In the genomic region with DNA sequence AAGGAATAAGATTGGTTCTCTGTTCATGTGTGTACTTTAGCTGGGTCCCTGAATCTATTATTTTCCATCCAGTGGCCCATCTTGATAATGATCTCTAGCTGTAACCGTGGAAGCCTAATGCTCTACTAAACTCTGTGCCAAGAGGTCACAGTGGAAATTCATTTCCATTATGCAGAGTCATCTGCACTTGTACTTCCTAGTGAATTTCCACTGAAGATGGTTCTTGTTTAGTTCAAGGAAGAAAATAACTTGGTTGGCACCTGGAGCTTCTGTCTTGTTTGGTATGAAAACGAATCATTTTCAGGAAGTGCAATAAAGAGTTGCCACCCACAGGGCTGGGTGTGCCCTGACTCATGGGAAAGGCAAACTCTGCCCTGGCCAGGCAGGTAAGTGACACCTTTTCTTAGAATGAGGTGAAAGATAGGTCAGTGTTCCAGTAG, we compare ENCODE assay signal across 1 cellular context.
TF ChIP-seq lines count a peak whose summit lies in the region.

No MANE protein-coding gene starts in this region.

TF ChIP-seq in SK-N-SH treated with all-trans-retinoic acid at 6 μM for 48 hours, 23 proteins besides CTCF, POLR2A, EP300 and RAD21 (continued from another document):
- TF ChIP-seq, protein P1, sequence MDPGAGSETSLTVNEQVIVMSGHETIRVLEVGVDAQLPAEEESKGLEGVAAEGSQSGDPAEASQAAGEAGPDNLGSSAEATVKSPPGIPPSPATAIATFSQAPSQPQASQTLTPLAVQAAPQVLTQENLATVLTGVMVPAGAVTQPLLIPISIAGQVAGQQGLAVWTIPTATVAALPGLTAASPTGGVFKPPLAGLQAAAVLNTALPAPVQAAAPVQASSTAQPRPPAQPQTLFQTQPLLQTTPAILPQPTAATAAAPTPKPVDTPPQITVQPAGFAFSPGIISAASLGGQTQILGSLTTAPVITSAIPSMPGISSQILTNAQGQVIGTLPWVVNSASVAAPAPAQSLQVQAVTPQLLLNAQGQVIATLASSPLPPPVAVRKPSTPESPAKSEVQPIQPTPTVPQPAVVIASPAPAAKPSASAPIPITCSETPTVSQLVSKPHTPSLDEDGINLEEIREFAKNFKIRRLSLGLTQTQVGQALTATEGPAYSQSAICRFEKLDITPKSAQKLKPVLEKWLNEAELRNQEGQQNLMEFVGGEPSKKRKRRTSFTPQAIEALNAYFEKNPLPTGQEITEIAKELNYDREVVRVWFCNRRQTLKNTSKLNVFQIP (CRISPR knock-in tag; IDR thresholded peaks at IDR 0.05; ENCODE audit: borderline replicate concordance, low read depth): no peak
- TF ChIP-seq BACH2 (CRISPR knock-in tag; IDR thresholded peaks at IDR 0.05; ENCODE audit: borderline replicate concordance) (no peak), ZNF565 (CRISPR knock-in tag; conservative IDR thresholded peaks at IDR 0.05; ENCODE audit: low read depth) (no peak), ESRRG (CRISPR knock-in tag; IDR thresholded peaks at IDR 0.05) (no peak), ISL1 (CRISPR knock-in tag; IDR thresholded peaks at IDR 0.05) (no peak)
- TF ChIP-seq, protein P2, sequence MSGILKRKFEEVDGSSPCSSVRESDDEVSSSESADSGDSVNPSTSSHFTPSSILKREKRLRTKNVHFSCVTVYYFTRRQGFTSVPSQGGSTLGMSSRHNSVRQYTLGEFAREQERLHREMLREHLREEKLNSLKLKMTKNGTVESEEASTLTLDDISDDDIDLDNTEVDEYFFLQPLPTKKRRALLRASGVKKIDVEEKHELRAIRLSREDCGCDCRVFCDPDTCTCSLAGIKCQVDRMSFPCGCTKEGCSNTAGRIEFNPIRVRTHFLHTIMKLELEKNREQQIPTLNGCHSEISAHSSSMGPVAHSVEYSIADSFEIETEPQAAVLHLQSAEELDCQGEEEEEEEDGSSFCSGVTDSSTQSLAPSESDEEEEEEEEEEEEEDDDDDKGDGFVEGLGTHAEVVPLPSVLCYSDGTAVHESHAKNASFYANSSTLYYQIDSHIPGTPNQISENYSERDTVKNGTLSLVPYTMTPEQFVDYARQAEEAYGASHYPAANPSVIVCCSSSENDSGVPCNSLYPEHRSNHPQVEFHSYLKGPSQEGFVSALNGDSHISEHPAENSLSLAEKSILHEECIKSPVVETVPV (CRISPR knock-in tag; IDR thresholded peaks at IDR 0.05): no peak
